In the genomic region with DNA sequence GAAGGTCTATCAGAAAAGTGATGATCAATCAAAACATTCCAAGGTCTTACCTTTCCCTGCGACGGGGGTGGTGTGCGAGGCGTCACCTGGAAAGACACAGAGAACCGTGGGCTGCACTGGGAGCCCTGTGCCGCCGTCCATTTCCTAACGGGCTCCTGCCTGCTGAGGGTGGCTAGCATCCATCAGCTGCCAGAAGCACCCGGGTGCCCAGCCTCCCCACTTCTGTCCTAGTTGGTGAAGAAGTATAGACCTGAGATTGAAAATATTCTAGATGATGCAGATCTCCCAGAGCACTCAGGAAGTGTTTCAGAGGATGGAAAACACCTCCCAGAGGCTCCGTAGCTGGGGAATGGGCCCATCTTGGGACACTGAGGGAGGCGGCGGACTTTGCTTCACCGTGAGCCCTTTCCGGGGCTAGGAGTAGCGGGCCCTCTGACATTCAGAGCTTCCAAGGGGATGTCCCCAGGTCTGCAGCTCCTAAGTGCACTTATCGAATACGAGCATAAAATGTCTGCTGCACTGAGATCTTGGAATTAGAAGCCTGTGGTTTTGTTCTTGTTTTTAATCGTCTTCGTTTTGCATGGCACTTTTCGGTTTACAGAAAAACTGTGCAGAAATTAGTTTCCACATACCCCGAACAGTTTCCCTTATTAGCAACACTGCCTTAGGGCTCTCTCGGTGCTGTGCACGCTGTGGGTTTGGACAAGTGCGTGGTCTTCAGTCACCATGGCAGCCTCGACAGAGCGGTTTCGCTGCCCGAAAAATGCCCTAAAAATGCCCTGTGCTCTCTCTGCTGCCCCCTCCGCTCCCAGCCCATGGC, we compare ENCODE assay signal across 20 cellular contexts.
DNase-seq lines count a peak whose midpoint lies in the region; ATAC-seq and TF ChIP-seq lines count a peak whose summit lies in the region.
"Had no signal": no experiment of that assay in that cellular context is flagged by ENCODE, and none has a peak within 500 bp of the region (broad histone marks: within the 10 kb centered on the region; RNA-seq: fewer than 3 reads in every experiment).

No MANE protein-coding gene starts in this region.

- H3K9me3 ChIP-seq in parathyroid adenoma (ENCODE audit: control insufficient read depth, low read length), result no peaks in the 10 kb centered on the region
- H3K9me3 ChIP-seq: HAP-1, thyroid gland had no signal

- no peak overlapping the region for H3K4me3 ChIP-seq in GM12865 (ENCODE audit: low read depth, low read length)
- peak overlapping the region; percentile 58 for H3K4me3 ChIP-seq in parathyroid adenoma (ENCODE audit: low read depth, low read length)
- H3K4me3 ChIP-seq: HAP-1, neural progenitor cell, thyroid gland had no signal

- peaks cover 68% of the 10 kb centered on the region for H3K4me1 ChIP-seq in parathyroid adenoma
- H3K4me1 ChIP-seq: HAP-1, thyroid gland had no signal

- peaks cover 2% of the 10 kb centered on the region for H3K79me2 ChIP-seq in parathyroid adenoma

- H2AFZ ChIP-seq in parathyroid adenoma, result peak overlapping the region; percentile 72
- H2AFZ ChIP-seq: neural progenitor cell had no signal

- no peak for TF ChIP-seq CTCF in GM12865 (IDR thresholded peaks at IDR 0.05; ENCODE audit: insufficient read depth, low read depth, low read length, missing control alignments)
- TF ChIP-seq CTCF in parathyroid adenoma (IDR thresholded peaks at IDR 0.05), result no peak

- H3K36me3 ChIP-seq in parathyroid adenoma (ENCODE audit: control insufficient read depth, insufficient read depth, low read length), result no peaks in the 10 kb centered on the region
- H3K36me3 ChIP-seq: HAP-1, neural progenitor cell, thyroid gland had no signal

- DNase-seq in GM12865 (ENCODE audit: low read depth) (peak; percentile 68), caudate nucleus (lab: John Stamatoyannopoulos, UW) (no peak), SKM-1 treated with dmso at 0.1 percent for 144 hours (lab: John Stamatoyannopoulos, UW; ENCODE audit: unreplicated experiment) (no peak), HuH-7 (ENCODE audit: low spot score) (no peak)
- DNase-seq in stimulated activated naive CD4-positive, alpha-beta T cell (lab: John Stamatoyannopoulos, UW), result no peak
- DNase-seq: activated CD8-positive, alpha-beta T cell treated with anti-CD3 and anti-CD28 coated beads, Interleukin-2, amount 10 ng/mL, durations not matched to agents 7 days and 5 days; activated naive CD8-positive, alpha-beta T cell treated with anti-CD3 and anti-CD28 coated beads, Interleukin-2, amount 50 U/mL, for 24 hours; COR-L47; MV-4-11; NCI-H187; NCI-H2227 treated with DMSO at 0.1 percent for 48 hours; NCI-H82; stimulated activated CD4-positive, alpha-beta T cell treated with anti-CD3 and anti-CD28 coated beads, Interleukin-12 subunit alpha, Interleukin-12 subunit beta, amount 100 ng/mL, for 4 hours; thyroid gland had no signal

- peak; percentile 53 for ATAC-seq in GM21515 (IDR thresholded peaks at IDR 0.05; ENCODE audit: unreplicated experiment)
- ATAC-seq: activated CD8-positive, alpha-beta T cell treated with anti-CD3 and anti-CD28 coated beads, Interleukin-2, amount 10 ng/mL, durations not matched to agents 7 days and 5 days; activated naive CD8-positive, alpha-beta T cell treated with anti-CD3 and anti-CD28 coated beads, Interleukin-2, amount 50 U/mL, for 24 hours; WTC11 had no signal

- peak overlapping the region; percentile 84 for H3K4me2 ChIP-seq in parathyroid adenoma (ENCODE audit: low read length)
- H3K4me2 ChIP-seq: KMS-11, neural progenitor cell had no signal

- H3K27ac ChIP-seq in caudate nucleus (ENCODE audit: low read depth, low read length) (peak overlapping the region; percentile 24), parathyroid adenoma (peak overlapping the region; percentile 100)
- H3K27ac ChIP-seq: KMS-11, neural progenitor cell, thyroid gland had no signal

- H3K27me3 ChIP-seq in parathyroid adenoma (ENCODE audit: control insufficient read depth, insufficient read depth, low read length), result no peaks in the 10 kb centered on the region
- H3K27me3 ChIP-seq: neural progenitor cell, thyroid gland had no signal

- H3K9ac ChIP-seq in parathyroid adenoma, result peak overlapping the region; percentile 94
- H3K9ac ChIP-seq: KMS-11, neural progenitor cell had no signal
